Comparison of ENCODE assay signal across 1 cellular context in genomic region chr4:146032234-146032860, GRCh38.
TF ChIP-seq lines count a peak whose summit lies in the region.

No MANE protein-coding gene starts in this region.

TF ChIP-seq in WTC11, 78 proteins besides CTCF, POLR2A, EP300 and RAD21 (continued from another document):
- no peak for TF ChIP-seq FOXP1 (CRISPR knock-in tag; IDR thresholded peaks at IDR 0.05; ENCODE audit: borderline replicate concordance)
- no peak for TF ChIP-seq CDX4 (CRISPR knock-in tag; IDR thresholded peaks at IDR 0.05; ENCODE audit: borderline replicate concordance)
- TF ChIP-seq ZSCAN18 (CRISPR knock-in tag; IDR thresholded peaks at IDR 0.05): no peak
- TF ChIP-seq SP1 (CRISPR knock-in tag; conservative IDR thresholded peaks at IDR 0.05): no peak
- TF ChIP-seq ATF6 (CRISPR knock-in tag; IDR thresholded peaks at IDR 0.05): no peak
- TF ChIP-seq ZNF232 (CRISPR knock-in tag; IDR thresholded peaks at IDR 0.05): no peak
- TF ChIP-seq CBFB (CRISPR knock-in tag; IDR thresholded peaks at IDR 0.05; ENCODE audit: low read depth): no peak
- no peak for TF ChIP-seq E2F5 (CRISPR knock-in tag; IDR thresholded peaks at IDR 0.05)
- TF ChIP-seq SMAD4 (CRISPR knock-in tag; IDR thresholded peaks at IDR 0.05): no peak
- no peak for TF ChIP-seq TEAD4 (CRISPR knock-in tag; IDR thresholded peaks at IDR 0.05)
